In genomic region chr5:103512506-103512905, GRCh38 we compare ENCODE assay signal across 26 cellular contexts.
"Had no signal": no experiment of that assay in that cellular context is flagged by ENCODE, and none has a peak within 500 bp of the region (broad histone marks: within the 10 kb centered on the region; RNA-seq: fewer than 3 reads in every experiment).

No MANE protein-coding gene starts in this region.

- H3K27ac ChIP-seq: ascending aorta, heart left ventricle, left ventricle myocardium inferior, ovary, prostate gland, sigmoid colon, tibial nerve had no signal

- H3K27me3 ChIP-seq: ascending aorta, brain microvascular endothelial cell, heart left ventricle, ovary, sigmoid colon, tibial nerve had no signal

- H3K9me3 ChIP-seq: ascending aorta, mucosa of descending colon, ovary, prostate gland, sigmoid colon had no signal

- H3K4me1 ChIP-seq: ascending aorta, heart left ventricle, left ventricle myocardium inferior, prostate gland, sigmoid colon, tibial nerve had no signal

- H3K36me3 ChIP-seq: ascending aorta, brain microvascular endothelial cell, heart left ventricle, left ventricle myocardium inferior, ovary, prostate gland, sigmoid colon, tibial nerve had no signal

- ATAC-seq: activated CD4-positive, alpha-beta T cell treated with anti-CD3 and anti-CD28 coated beads for 36 hours; effector memory CD8-positive, alpha-beta T cell; esophagus mucosa; heart left ventricle; natural killer cell treated with Interleukin-12 subunit alpha and Interleukin-12 subunit beta and Interleukin-15 and Interleukin-18, amount 100 ng/mL, for 72 hours had no signal

- DNase-seq: activated CD4-positive, alpha-beta T cell treated with anti-CD3 and anti-CD28 coated beads for 36 hours; activated CD4-positive, alpha-beta T cell treated with anti-CD3 and anti-CD28 coated beads, Interleukin-2, amount 50 U/mL, for 4 hours; activated CD4-positive, CD25-positive, alpha-beta regulatory T cell; activated effector memory CD4-positive, alpha-beta T cell treated with anti-CD3 and anti-CD28 coated beads, Interleukin-2, amount 50 U/mL, for 16 hours; activated naive CD4-positive, alpha-beta T cell treated with anti-CD3 and anti-CD28 coated beads for 36 hours; activated naive CD8-positive, alpha-beta T cell treated with anti-CD3 and anti-CD28 coated beads for 36 hours; activated T-cell treated with anti-CD3 and anti-CD28 coated beads for 4 hours; brain microvascular endothelial cell; cortex of kidney; effector memory CD8-positive, alpha-beta T cell; foreskin fibroblast; heart left ventricle; left ventricle myocardium inferior; mucosa of descending colon; ovary; sigmoid colon; small intestine; stimulated activated CD4-positive, alpha-beta T cell treated with anti-CD3 and anti-CD28 coated beads, Interleukin-1b, Interleukin-23, amount 100 ng/mL, for 48 hours; stimulated activated naive CD4-positive, alpha-beta T cell; T-helper 2 cell had no signal

- H3K4me3 ChIP-seq: ascending aorta, heart left ventricle, left ventricle myocardium inferior, lung, mucosa of descending colon, ovary, prostate gland, sigmoid colon, tibial nerve had no signal
